In the genomic region with DNA sequence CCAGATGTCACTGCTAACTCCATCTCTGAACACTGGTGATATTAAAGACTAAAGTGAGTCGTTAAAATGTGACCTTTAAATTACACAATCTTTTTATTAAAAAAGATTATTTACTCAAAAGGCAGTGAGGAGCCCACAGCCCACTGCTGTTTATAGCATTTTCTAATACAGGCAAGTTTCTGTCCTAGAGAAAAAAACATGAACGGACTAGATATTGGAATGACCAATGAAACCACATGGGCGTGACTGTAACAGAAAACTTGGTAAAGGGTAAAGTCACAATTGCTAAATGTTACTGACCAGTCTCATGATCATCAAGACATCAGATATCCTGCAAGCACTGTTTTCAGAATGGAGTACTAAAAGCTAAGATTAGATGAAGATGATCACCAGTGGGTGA, we compare ENCODE assay signal across 29 cellular contexts.
"Had no signal": no experiment of that assay in that cellular context is flagged by ENCODE, and none has a peak within 500 bp of the region (broad histone marks: within the 10 kb centered on the region; RNA-seq: fewer than 3 reads in every experiment).

No MANE protein-coding gene starts in this region.

- H3K36me3 ChIP-seq: ascending aorta, cardiac muscle cell, Peyer's patch had no signal

- H3K27me3 ChIP-seq: ascending aorta, cardiac muscle cell, Peyer's patch had no signal

- DNase-seq: activated B cell treated with CpG ODN at 0.5 μM for 24 hours; activated CD4-positive, alpha-beta memory T cell treated with anti-CD3 and anti-CD28 coated beads, Interleukin-2, amount 10 ng/mL, durations not matched to agents 7 days and 5 days; activated CD4-positive, alpha-beta T cell treated with anti-CD3 and anti-CD28 coated beads for 48 hours; activated CD4-positive, CD25-positive, alpha-beta regulatory T cell treated with anti-CD3 and anti-CD28 coated beads, Interleukin-2, amount 50 U/mL, for 72 hours; activated CD8-positive, alpha-beta memory T cell treated with anti-CD3 and anti-CD28 coated beads for 24 hours; activated CD8-positive, alpha-beta memory T cell treated with anti-CD3 and anti-CD28 coated beads, Interleukin-2, amount 10 ng/mL, durations not matched to agents 7 days and 5 days; activated CD8-positive, alpha-beta memory T cell treated with anti-CD3 and anti-CD28 coated beads, Interleukin-2, amount 50 U/mL, for 48 hours; activated effector memory CD4-positive, alpha-beta T cell treated with Interleukin-2 at 50 U/mL for 16 hours; activated naive CD4-positive, alpha-beta T cell treated with anti-CD3 and anti-CD28 coated beads, Interleukin-2, amount 10 ng/mL, durations not matched to agents 7 days and 5 days; activated T-cell treated with anti-CD3 and anti-CD28 coated beads, Interleukin-2, amount 50 U/mL, for 48 hours; amygdala; Kasumi-1; KG1; NCI-H1092 treated with DMSO at 0.1 percent for 48 hours; NCI-H1417 treated with DMSO at 0.1 percent for 48 hours; NCI-H1930; NCI-H345; NCI-H524 treated with DMSO at 0.1 percent for 48 hours; NK-92 treated with Interleukin-12 subunit alpha and Interleukin-12 subunit beta, amount 100 ng/mL, for 24 hours; Peyer's patch; SIG-M5; SW 1271; T-helper 1 cell; T-helper 2 cell; T-helper 9 cell had no signal

- H3K4me3 ChIP-seq: ascending aorta, cardiac muscle cell, Peyer's patch had no signal

- H3K9me3 ChIP-seq: ascending aorta, Peyer's patch had no signal

- H3K27ac ChIP-seq: ascending aorta, cardiac muscle cell, Peyer's patch, RWPE1, VCaP had no signal

- H3K4me1 ChIP-seq: ascending aorta, Peyer's patch had no signal
